ENCODE assay signal across 14 cellular contexts in the genomic region with DNA sequence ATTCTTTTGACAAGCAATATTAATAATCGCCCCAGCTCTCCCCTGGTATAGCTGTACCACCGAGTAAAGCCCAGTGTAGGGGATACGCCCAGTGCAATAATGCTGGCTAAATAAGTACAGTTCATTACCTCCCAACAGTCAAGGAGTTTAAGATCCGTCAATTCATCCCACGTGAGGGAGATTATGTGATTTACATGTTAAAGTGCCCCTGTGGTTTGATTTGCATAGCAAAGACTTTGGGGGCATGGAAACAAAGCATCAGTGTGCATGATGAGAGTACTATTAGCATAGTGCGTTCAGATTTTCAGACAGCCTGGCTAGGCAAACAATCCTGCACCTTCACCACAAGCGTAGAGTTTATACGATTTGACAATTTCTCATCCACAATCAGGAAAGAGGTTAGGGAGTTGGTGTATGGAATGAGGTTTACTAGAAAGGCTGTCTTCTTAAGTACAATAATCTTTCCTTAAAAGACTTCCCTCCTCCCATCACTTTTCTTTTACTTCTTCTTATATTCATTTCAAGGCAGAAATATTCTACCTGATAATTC.
A peak's percentile ranks its signal among the peaks of the same experiment; 100 is the strongest.
DNase-seq lines count a peak whose midpoint lies in the region; ATAC-seq and TF ChIP-seq lines count a peak whose summit lies in the region.
"Had no signal": no experiment of that assay in that cellular context is flagged by ENCODE, and none has a peak within 500 bp of the region (broad histone marks: within the 10 kb centered on the region; RNA-seq: fewer than 3 reads in every experiment).

No MANE protein-coding gene starts in this region.

- peaks cover 30% of the 10 kb centered on the region for H3K9me3 Mint-ChIP-seq in nephron
- peaks cover 22% of the 10 kb centered on the region for H3K9me3 Mint-ChIP-seq in activated naive CD8-positive, alpha-beta T cell treated with anti-CD3 and anti-CD28 coated beads, Interleukin-2, amount 50 U/mL, for 24 hours

- H3K9me3 ChIP-seq in HUES6 (ENCODE audit: control insufficient read depth, insufficient read depth, low read depth, low read length) = peaks cover 29% of the 10 kb centered on the region
- H3K9me3 ChIP-seq in body of pancreas = peaks cover 0 to 3% (median 0%) of the 10 kb centered on the region in 3 donors
- H3K9me3 ChIP-seq: colonic mucosa had no signal

- peaks cover 22% of the 10 kb centered on the region for H3K4me1 Mint-ChIP-seq in nephron
- H3K4me1 Mint-ChIP-seq in activated naive CD8-positive, alpha-beta T cell treated with anti-CD3 and anti-CD28 coated beads, Interleukin-2, amount 50 U/mL, for 24 hours = no peaks in the 10 kb centered on the region

- ATAC-seq in body of pancreas = no peak
- ATAC-seq in HG03045 (IDR thresholded peaks at IDR 0.05; ENCODE audit: unreplicated experiment) = no peak
- ATAC-seq in activated naive CD8-positive, alpha-beta T cell treated with anti-CD3 and anti-CD28 coated beads, Interleukin-2, amount 50 U/mL, for 24 hours = no peak
- no peak for ATAC-seq in HG02981 (IDR thresholded peaks at IDR 0.05; ENCODE audit: unreplicated experiment)

- H3K4me1 ChIP-seq in HUES6 (ENCODE audit: control insufficient read depth, insufficient read depth, low read length) = peaks cover 25% of the 10 kb centered on the region
- peaks cover 50% of the 10 kb centered on the region for H3K4me1 ChIP-seq in body of pancreas
- H3K4me1 ChIP-seq: colonic mucosa, parathyroid adenoma had no signal

- peak overlapping the region in 2 of 3 experiments; percentile 36 to 38 for H3K27ac Mint-ChIP-seq in nephron
- no peak overlapping the region for H3K27ac Mint-ChIP-seq in activated naive CD8-positive, alpha-beta T cell treated with anti-CD3 and anti-CD28 coated beads, Interleukin-2, amount 50 U/mL, for 24 hours
- H3K27ac Mint-ChIP-seq: activated naive CD4-positive, alpha-beta T cell treated with anti-CD3 and anti-CD28 coated beads, Interleukin-2, amount 10 ng/mL, durations not matched to agents 7 days and 5 days had no signal

- no peak for TF ChIP-seq CTCF in body of pancreas (IDR thresholded peaks at IDR 0.05)
- no peak for TF ChIP-seq CTCF in nephron (IDR thresholded peaks at IDR 0.05; ENCODE audit: unreplicated experiment in 3 of 3)

- no peak overlapping the region for H3K4me3 Mint-ChIP-seq in nephron
- no peak overlapping the region for H3K4me3 Mint-ChIP-seq in activated naive CD8-positive, alpha-beta T cell treated with anti-CD3 and anti-CD28 coated beads, Interleukin-2, amount 50 U/mL, for 24 hours
- H3K4me3 Mint-ChIP-seq: activated naive CD4-positive, alpha-beta T cell treated with anti-CD3 and anti-CD28 coated beads, Interleukin-2, amount 10 ng/mL, durations not matched to agents 7 days and 5 days had no signal

- H3K27me3 Mint-ChIP-seq in nephron (ENCODE audit: low read depth) = no peaks in the 10 kb centered on the region
- H3K27me3 Mint-ChIP-seq in activated naive CD8-positive, alpha-beta T cell treated with anti-CD3 and anti-CD28 coated beads, Interleukin-2, amount 50 U/mL, for 24 hours = no peaks in the 10 kb centered on the region
- H3K27me3 Mint-ChIP-seq: activated naive CD4-positive, alpha-beta T cell treated with anti-CD3 and anti-CD28 coated beads, Interleukin-2, amount 10 ng/mL, durations not matched to agents 7 days and 5 days had no signal

- H3K4me3 ChIP-seq in HUES6 (ENCODE audit: low read depth, low read length) (0 out of 2 replicates have a peak overlapping the region, but pooled peaks have one; percentile 4), body of pancreas (no peak overlapping the region)
- H3K4me3 ChIP-seq: colonic mucosa had no signal

- 27 to 35% methylated on average over 8 of the region's 8 CpGs for WGBS in body of pancreas, 2 donors

- peak in 1 of 3 donors; percentile 20 for TF ChIP-seq POLR2A in body of pancreas (IDR thresholded peaks at IDR 0.05)

- peak overlapping the region; percentile 79 for H3K9ac ChIP-seq in HUES6 (ENCODE audit: low read length)
- H3K9ac ChIP-seq: parathyroid adenoma had no signal

- no peaks in the 10 kb centered on the region for H3K27me3 ChIP-seq in HUES6 (ENCODE audit: control insufficient read depth, insufficient read depth, low read length)
- H3K27me3 ChIP-seq in body of pancreas = no peaks in the 10 kb centered on the region
- H3K27me3 ChIP-seq: colonic mucosa had no signal

- H3K36me3 ChIP-seq in HUES6 (ENCODE audit: control insufficient read depth, insufficient read depth, low read length) = no peaks in the 10 kb centered on the region; the same call in 1 of the 2 replicates
- H3K36me3 ChIP-seq in body of pancreas (replicated peaks in 1 of 2; ENCODE audit: insufficient read depth in 1 of 2, low read depth in 2 of 2) = no peaks in the 10 kb centered on the region
- H3K36me3 ChIP-seq: colonic mucosa had no signal

- peaks cover 18% of the 10 kb centered on the region for H3K36me3 Mint-ChIP-seq in nephron (ENCODE audit: low read depth)
- no peaks in the 10 kb centered on the region for H3K36me3 Mint-ChIP-seq in activated naive CD8-positive, alpha-beta T cell treated with anti-CD3 and anti-CD28 coated beads, Interleukin-2, amount 50 U/mL, for 24 hours (ENCODE audit: low read depth)

- DNase-seq in ELF-1 (ENCODE audit: low read depth, low spot score) = peak; percentile 50
- no peak for DNase-seq in body of pancreas
- DNase-seq in activated naive CD8-positive, alpha-beta T cell treated with anti-CD3 and anti-CD28 coated beads, Interleukin-2, amount 50 U/mL, for 24 hours = no peak
- DNase-seq: activated naive CD4-positive, alpha-beta T cell treated with anti-CD3 and anti-CD28 coated beads, Interleukin-2, amount 10 ng/mL, durations not matched to agents 7 days and 5 days; activated T-cell treated with anti-CD3 and anti-CD28 coated beads for 4 hours; colonic mucosa; KBM-7; stimulated activated CD4-positive, alpha-beta T cell treated with anti-CD3 and anti-CD28 coated beads, Interleukin-2, amount 100 ng/mL, for 48 hours had no signal

- H3K27ac ChIP-seq in HUES6 (ENCODE audit: low read depth, low read length) = peak overlapping the region; percentile 83
- H3K27ac ChIP-seq in body of pancreas = peak overlapping the region; percentile 75 to 83 (median 76)
- H3K27ac ChIP-seq: colonic mucosa, parathyroid adenoma, RWPE1 had no signal

- intact Hi-C loops in body of pancreas (cut with DNase I) = no loop called here
